1 cellular context compared by ENCODE assay signal in the genomic region with DNA sequence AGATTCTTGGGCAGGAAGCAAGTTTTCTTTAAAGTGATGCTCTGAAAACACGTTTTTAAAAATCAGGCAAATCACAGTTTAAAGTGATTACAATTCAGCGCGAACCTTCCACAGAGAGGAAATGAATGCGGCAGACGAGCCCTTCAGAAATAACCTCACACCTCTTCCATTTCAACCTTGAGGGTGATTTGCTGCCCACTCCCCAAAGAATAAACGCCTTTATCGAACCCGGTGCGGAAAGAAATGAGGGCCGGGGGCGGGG.
TF ChIP-seq lines count a peak whose summit lies in the region.

No MANE protein-coding gene starts in this region.

TF ChIP-seq in IMR-90, 13 proteins besides CTCF, POLR2A, EP300 and RAD21 (continued from another document):
- TF ChIP-seq, protein P1, sequence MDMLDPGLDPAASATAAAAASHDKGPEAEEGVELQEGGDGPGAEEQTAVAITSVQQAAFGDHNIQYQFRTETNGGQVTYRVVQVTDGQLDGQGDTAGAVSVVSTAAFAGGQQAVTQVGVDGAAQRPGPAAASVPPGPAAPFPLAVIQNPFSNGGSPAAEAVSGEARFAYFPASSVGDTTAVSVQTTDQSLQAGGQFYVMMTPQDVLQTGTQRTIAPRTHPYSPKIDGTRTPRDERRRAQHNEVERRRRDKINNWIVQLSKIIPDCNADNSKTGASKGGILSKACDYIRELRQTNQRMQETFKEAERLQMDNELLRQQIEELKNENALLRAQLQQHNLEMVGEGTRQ (IDR thresholded peaks at IDR 0.05; ENCODE audit: low read depth, low read length) = no peak
- TF ChIP-seq, protein P2, sequence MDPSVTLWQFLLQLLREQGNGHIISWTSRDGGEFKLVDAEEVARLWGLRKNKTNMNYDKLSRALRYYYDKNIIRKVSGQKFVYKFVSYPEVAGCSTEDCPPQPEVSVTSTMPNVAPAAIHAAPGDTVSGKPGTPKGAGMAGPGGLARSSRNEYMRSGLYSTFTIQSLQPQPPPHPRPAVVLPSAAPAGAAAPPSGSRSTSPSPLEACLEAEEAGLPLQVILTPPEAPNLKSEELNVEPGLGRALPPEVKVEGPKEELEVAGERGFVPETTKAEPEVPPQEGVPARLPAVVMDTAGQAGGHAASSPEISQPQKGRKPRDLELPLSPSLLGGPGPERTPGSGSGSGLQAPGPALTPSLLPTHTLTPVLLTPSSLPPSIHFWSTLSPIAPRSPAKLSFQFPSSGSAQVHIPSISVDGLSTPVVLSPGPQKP (IDR thresholded peaks at IDR 0.05; ENCODE audit: borderline replicate concordance, low read depth, low read length) = no peak
